Comparison of ENCODE assay signal across 8 cellular contexts in genomic region chr12:132711169-132711843, GRCh38. TPM values are rescaled to one million over a fixed set of nuclear protein-coding genes. Genes with fewer than 3 reads are reported as not detected.
DNase-seq lines count a peak whose midpoint lies in the region; ATAC-seq and TF ChIP-seq lines count a peak whose summit lies in the region.

No MANE protein-coding gene starts in this region.

- TF ChIP-seq EP300 in ovary (IDR thresholded peaks at IDR 0.05), result no peak

- H3K27ac ChIP-seq in ovary, result peak overlapping the region in 1 of 2 donors; percentile 30

- no peak for TF ChIP-seq POLR2A in ovary (IDR thresholded peaks at IDR 0.05)

- no peaks in the 10 kb centered on the region for H3K4me1 ChIP-seq in ovary (ENCODE audit: insufficient read depth)

- H3K4me3 ChIP-seq in fibroblast of mammary gland (ENCODE audit: control insufficient read depth, low read depth, low read length) (peak overlapping the region; percentile 72), ovary (peak overlapping the region; percentile 65)

- H3K27me3 ChIP-seq in ovary, result no peaks in the 10 kb centered on the region

- ATAC-seq in HG03280 (IDR thresholded peaks at IDR 0.05; ENCODE audit: unreplicated experiment), result peak; percentile 24

- no peak for TF ChIP-seq CTCF in fibroblast of mammary gland (conservative IDR thresholded peaks at IDR 0.05; ENCODE audit: control insufficient read depth, insufficient read depth, low read depth, low read length)
- no peak for TF ChIP-seq CTCF in ovary (IDR thresholded peaks at IDR 0.05)

- 5 to 10% (median 8%) methylated on average over 42 to 51 of the region's 51 CpGs for WGBS in ovary, 3 donors

- peak; percentile 17 for DNase-seq in stimulated activated CD4-positive, alpha-beta T cell treated with anti-CD3 and anti-CD28 coated beads, Interleukin-1b, Interleukin-23, amount 100 ng/mL, for 48 hours
- no peak for DNase-seq in stimulated activated CD4-positive, alpha-beta T cell treated with anti-CD3 and anti-CD28 coated beads, Interleukin-2, amount 100 ng/mL, for 48 hours
- peak; percentile 56 for DNase-seq in activated CD4-positive, CD25-positive, alpha-beta regulatory T cell treated with anti-CD3 and anti-CD28 coated beads, Interleukin-2, amount 50 U/mL, for 72 hours
- DNase-seq in fibroblast of mammary gland (ENCODE audit: low read depth) (no peak), ovary (no peak), amygdala (lab: John Stamatoyannopoulos, UW) (no peak), COLO829 (ENCODE audit: low spot score) (no peak)

- H3K9me3 ChIP-seq in ovary, result no peaks in the 10 kb centered on the region

- intact Hi-C loops in ovary (cut with DNase I), result no loop called here

- no peaks in the 10 kb centered on the region for H3K36me3 ChIP-seq in ovary

RNA-seq across cellular contexts. Expression of gene PGAM5, which starts 0.7 kb away (rescaled TPM):
- total RNA-seq in ovary, result 10 to 100 TPM; 15.6 to 33.9 (median 21.0) TPM
- polyA plus RNA-seq in ovary, result 1 to 10 TPM; 8.0 to 9.0 TPM

RNA-seq across cellular contexts. Expression of gene PXMP2, which starts 23.9 kb away (rescaled TPM):
- 10 to 100 TPM; 23.6 to 45.0 (median 27.4) TPM for total RNA-seq in ovary
- polyA plus RNA-seq in ovary, result 10 to 100 TPM; 12.4 to 37.1 TPM

RNA-seq across cellular contexts. Expression of gene POLE, which starts 24.2 kb away (rescaled TPM):
- 10 to 100 TPM; 12.5 to 34.7 (median 27.3) TPM for total RNA-seq in ovary
- polyA plus RNA-seq in ovary, result 10 to 100 TPM; 15.2 to 16.8 TPM

RNA-seq across cellular contexts. Expression of gene ANKLE2, which starts 50.3 kb away (rescaled TPM):
- total RNA-seq in ovary, result 10 to 100 TPM; 39.2 to 82.0 (median 43.7) TPM
- 10 to 100 TPM; 30.5 to 34.0 TPM for polyA plus RNA-seq in ovary

Comparison
In these comparisons a context has a peak if more than half of its experiments do, and no peak if none do; other contexts are left out.
1. DNase-seq: peak in stimulated activated CD4-positive, alpha-beta T cell treated with anti-CD3 and anti-CD28 coated beads, Interleukin-1b, Interleukin-23, amount 100 ng/mL, for 48 hours (single experiment) and activated CD4-positive, CD25-positive, alpha-beta regulatory T cell treated with anti-CD3 and anti-CD28 coated beads, Interleukin-2, amount 50 U/mL, for 72 hours (single experiment); none in stimulated activated CD4-positive, alpha-beta T cell treated with anti-CD3 and anti-CD28 coated beads, Interleukin-2, amount 100 ng/mL, for 48 hours (0 of 2), fibroblast of mammary gland (single experiment), ovary (0 of 5), amygdala (0 of 56) and COLO829 (single experiment).